1 cellular context compared by ENCODE assay signal in genomic region chr12:54294152-54294913, GRCh38.
TF ChIP-seq lines count a peak whose summit lies in the region.

No MANE protein-coding gene starts in this region.

TF ChIP-seq in HepG2, 621 proteins besides CTCF, POLR2A, EP300 and RAD21 (continued from another document and continues in another):
- TF ChIP-seq ZNF672 (CRISPR knock-in tag; IDR thresholded peaks at IDR 0.05): no peak
- TF ChIP-seq HOXA3 (CRISPR knock-in tag; IDR thresholded peaks at IDR 0.05): peak; percentile 63
- TF ChIP-seq GLI4 (CRISPR knock-in tag; IDR thresholded peaks at IDR 0.05; ENCODE audit: borderline replicate concordance): peak; percentile 77; the same call in 1 of the 2 replicates
- no peak for TF ChIP-seq GRHL1 (CRISPR knock-in tag; conservative IDR thresholded peaks at IDR 0.05)
- no peak for TF ChIP-seq SATB2 (CRISPR knock-in tag; IDR thresholded peaks at IDR 0.05)
- TF ChIP-seq ARID3A (IDR thresholded peaks at IDR 0.05; ENCODE audit: low read depth, low read length): peak; percentile 38; the same call in 1 of the 2 replicates
- peak; percentile 38 for TF ChIP-seq ZNF883 (CRISPR knock-in tag; IDR thresholded peaks at IDR 0.05; ENCODE audit: not compliant biosample characterization)
- TF ChIP-seq ZSCAN30 (CRISPR knock-in tag; IDR thresholded peaks at IDR 0.05): no peak
- no peak; the same call in 1 of the 2 replicates for TF ChIP-seq ZNF580 (CRISPR knock-in tag; IDR thresholded peaks at IDR 0.05; ENCODE audit: borderline replicate concordance, low read depth)
- peak; percentile 100 for TF ChIP-seq NR2F1 (CRISPR knock-in tag; IDR thresholded peaks at IDR 0.05)
- TF ChIP-seq TFE3 (CRISPR knock-in tag; IDR thresholded peaks at IDR 0.05): no peak; the same call in 1 of the 2 replicates
- no peak; the same call in 1 of the 2 replicates for TF ChIP-seq HIVEP1 (CRISPR knock-in tag; IDR thresholded peaks at IDR 0.05)
- TF ChIP-seq HCFC1 (IDR thresholded peaks at IDR 0.05; ENCODE audit: low read depth, low read length): no peak
- peak; percentile 50 for TF ChIP-seq HMG20A (CRISPR knock-in tag; IDR thresholded peaks at IDR 0.05; ENCODE audit: borderline replicate concordance)
- TF ChIP-seq ZEB1 (IDR thresholded peaks at IDR 0.05; ENCODE audit: insufficient replicate concordance, low read depth): peak; percentile 81
- TF ChIP-seq ZNF687 (CRISPR knock-in tag; IDR thresholded peaks at IDR 0.05): peak; percentile 90
- no peak for TF ChIP-seq JUND (CRISPR knock-in tag; IDR thresholded peaks at IDR 0.05)
- 0 out of 2 replicates have a peak, but pooled peaks have one; percentile 26 for TF ChIP-seq ATF7-NPFF (CRISPR knock-in tag; IDR thresholded peaks at IDR 0.05; ENCODE audit: low read depth)
- TF ChIP-seq ZGPAT (CRISPR knock-in tag; IDR thresholded peaks at IDR 0.05): peak; percentile 78
- no peak for TF ChIP-seq ZNF564 (CRISPR knock-in tag; IDR thresholded peaks at IDR 0.05)
- peak; percentile 47; the same call in 1 of the 2 replicates for TF ChIP-seq ETV5 (CRISPR knock-in tag; IDR thresholded peaks at IDR 0.05; ENCODE audit: borderline replicate concordance)
- no peak for TF ChIP-seq CEBPG (CRISPR knock-in tag; IDR thresholded peaks at IDR 0.05)
- no peak for TF ChIP-seq ZNF101 (CRISPR knock-in tag; IDR thresholded peaks at IDR 0.05; ENCODE audit: borderline replicate concordance, low read depth)
- TF ChIP-seq ZXDC (CRISPR knock-in tag; IDR thresholded peaks at IDR 0.05): peak; percentile 67; the same call in 1 of the 2 replicates
- TF ChIP-seq ZFY (CRISPR knock-in tag; IDR thresholded peaks at IDR 0.05): peak; percentile 44; the same call in 1 of the 2 replicates
- TF ChIP-seq ZSCAN22 (CRISPR knock-in tag; IDR thresholded peaks at IDR 0.05): no peak
- TF ChIP-seq MXD4 (CRISPR knock-in tag; IDR thresholded peaks at IDR 0.05): no peak; the same call in 1 of the 2 replicates
- TF ChIP-seq ZNF160 (CRISPR knock-in tag; IDR thresholded peaks at IDR 0.05): no peak
- no peak; the same call in 1 of the 2 replicates for TF ChIP-seq ZNF34 (CRISPR knock-in tag; IDR thresholded peaks at IDR 0.05; ENCODE audit: borderline replicate concordance)
- peak; percentile 52; the same call in 1 of the 2 replicates for TF ChIP-seq MIXL1 (CRISPR knock-in tag; IDR thresholded peaks at IDR 0.05)
- TF ChIP-seq ZNF703 (CRISPR knock-in tag; IDR thresholded peaks at IDR 0.05; ENCODE audit: borderline replicate concordance): peak; percentile 42; the same call in 1 of the 2 replicates
- no peak for TF ChIP-seq ATF5 (CRISPR knock-in tag; IDR thresholded peaks at IDR 0.05; ENCODE audit: low read depth)
- no peak for TF ChIP-seq SRF (IDR thresholded peaks at IDR 0.05; ENCODE audit: low read depth, low read length)
- no peak for TF ChIP-seq UBTF (CRISPR knock-in tag; IDR thresholded peaks at IDR 0.05)
- no peak for TF ChIP-seq TAF15 (IDR thresholded peaks at IDR 0.05; ENCODE audit: low read depth, low read length, poor library complexity, severe bottlenecking)
- no peak for TF ChIP-seq PLRG1 (conservative IDR thresholded peaks at IDR 0.05)
- TF ChIP-seq NRL (CRISPR knock-in tag; IDR thresholded peaks at IDR 0.05; ENCODE audit: borderline replicate concordance): no peak
- no peak for TF ChIP-seq FUBP1 (CRISPR knock-in tag; IDR thresholded peaks at IDR 0.05; ENCODE audit: borderline replicate concordance)
- TF ChIP-seq ZBTB1 (CRISPR knock-in tag; IDR thresholded peaks at IDR 0.05; ENCODE audit: borderline replicate concordance): no peak
- TF ChIP-seq ZSCAN12 (CRISPR knock-in tag; IDR thresholded peaks at IDR 0.05): no peak
